ENCODE assay signal across 8 cellular contexts in the genomic region with DNA sequence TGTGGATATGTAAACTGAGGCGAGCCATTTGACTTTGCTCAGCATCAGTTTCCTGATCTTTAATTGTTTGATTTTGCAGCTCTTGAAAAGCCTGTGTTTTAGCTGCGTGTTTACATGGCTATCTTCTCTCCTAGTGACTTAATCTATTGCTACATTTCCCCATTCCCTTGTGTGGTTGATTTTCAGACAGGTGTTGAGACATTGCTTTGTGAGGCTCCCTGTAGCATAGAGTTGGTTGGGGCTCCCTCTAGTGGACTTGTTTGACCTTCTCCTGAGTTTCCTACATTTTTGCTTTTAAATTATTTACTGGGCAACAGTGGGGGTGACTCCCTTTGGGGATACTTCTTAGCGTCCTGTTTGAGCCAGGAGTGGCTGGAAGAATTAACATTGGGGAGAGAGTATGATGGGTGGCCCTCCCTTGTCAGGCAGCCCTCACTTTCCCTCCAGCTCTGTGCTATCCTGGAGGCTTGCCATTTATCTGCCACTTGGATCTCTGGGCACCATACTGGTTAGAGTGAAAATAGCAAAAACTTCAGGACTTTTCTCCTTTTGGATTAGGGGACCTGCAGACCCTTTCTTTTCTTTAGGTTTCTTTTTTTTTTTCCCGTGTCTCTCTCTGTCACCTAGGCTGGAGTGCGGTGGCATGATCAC.
A peak's percentile ranks its signal among the peaks of the same experiment; 100 is the strongest.
DNase-seq lines count a peak whose midpoint lies in the region; ATAC-seq lines count a peak whose summit lies in the region.

No MANE protein-coding gene starts in this region.

- peak; percentile 87 for DNase-seq in ELR (ENCODE audit: low read depth)
- DNase-seq in NCI-H446 treated with DMSO at 0.1 percent for 48 hours (lab: John Stamatoyannopoulos, UW), result peak; percentile 38
- DNase-seq in activated CD4-positive, CD25-positive, alpha-beta regulatory T cell treated with anti-CD3 and anti-CD28 coated beads, Interleukin-2, amount 50 U/mL, for 16 hours (ENCODE audit: low read depth, low spot score), result peak; percentile 56
- DNase-seq in cerebellar cortex (ENCODE audit: low spot score), result peak; percentile 93
- peak; percentile 85 for DNase-seq in kidney glomerular epithelial cell (lab: John Stamatoyannopoulos, UW)
- peak; percentile 49 to 57 for DNase-seq in stimulated activated CD4-positive, alpha-beta T cell treated with anti-CD3 and anti-CD28 coated beads, Interleukin-4, amount 100 ng/mL, for 48 hours (ENCODE audit: low read depth in 2 of 2)

- ATAC-seq in HG03342 (IDR thresholded peaks at IDR 0.05; ENCODE audit: unreplicated experiment) (peak; percentile 65), GM21381 (IDR thresholded peaks at IDR 0.05; ENCODE audit: unreplicated experiment) (no peak)

Comparison
In these comparisons a context has a peak if more than half of its experiments do, and no peak if none do; other contexts are left out.
1. DNase-seq: peak in every context shown above with its lines; median percentile 93 in cerebellar cortex; 87 in ELR; 85 in kidney glomerular epithelial cell; 56 in activated CD4-positive, CD25-positive, alpha-beta regulatory T cell treated with anti-CD3 and anti-CD28 coated beads, Interleukin-2, amount 50 U/mL, for 16 hours; 53 in stimulated activated CD4-positive, alpha-beta T cell treated with anti-CD3 and anti-CD28 coated beads, Interleukin-4, amount 100 ng/mL, for 48 hours; 38 in NCI-H446 treated with DMSO at 0.1 percent for 48 hours.